ENCODE assay signal across 8 cellular contexts in the genomic region with DNA sequence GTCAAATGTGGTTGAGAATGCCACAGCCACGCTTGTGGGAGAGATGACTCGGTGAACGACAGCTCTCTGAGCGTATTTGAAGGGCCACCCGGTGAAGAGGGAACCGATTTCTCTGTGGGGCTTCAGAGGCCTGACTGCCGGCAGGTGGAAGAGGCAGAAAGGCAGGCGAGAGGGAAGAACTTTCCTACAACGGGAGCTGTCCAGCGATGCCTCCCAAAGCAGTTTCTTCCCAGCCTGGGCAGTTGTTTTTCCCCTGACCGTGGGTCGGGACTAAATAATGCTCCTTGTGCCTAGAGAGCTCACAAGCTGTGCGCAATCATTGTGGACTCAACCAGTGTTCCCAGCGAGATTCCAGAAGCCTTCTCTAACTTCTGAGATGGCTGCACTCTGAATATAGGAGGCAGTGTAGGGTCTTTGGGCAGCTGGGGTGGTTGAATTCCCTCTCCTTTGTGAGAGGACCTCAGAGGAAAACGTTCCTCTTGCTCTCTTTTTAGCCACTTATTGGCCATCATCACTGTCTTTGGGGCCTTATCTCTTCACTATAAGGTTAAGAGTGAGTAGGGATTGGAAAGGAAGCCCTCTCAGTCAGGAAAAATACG. TPM values are rescaled to one million over a fixed set of nuclear protein-coding genes. Genes with fewer than 3 reads are reported as not detected.
DNase-seq lines count a peak whose midpoint lies in the region; ATAC-seq and TF ChIP-seq lines count a peak whose summit lies in the region.

No MANE protein-coding gene starts in this region.

- POLR2A ChIA-PET in activated CD8-positive, alpha-beta T cell treated with anti-CD3 and anti-CD28 coated beads, Interleukin-2, amount 10 ng/mL, durations not matched to agents 7 days and 5 days (lab: Charles Lee) = interaction anchor here (0.7 kb wide), 1 partner anchor 56 kb away, joined by 3 read pairs; no protein-coding TSS in a partner anchor

- ATAC-seq in stimulated activated naive CD8-positive, alpha-beta T cell treated with anti-CD3 and anti-CD28 coated beads, Interleukin-15, Interleukin-2, amounts not matched to agents 100 U/mL and 50 U/mL, for 24 hours = no peak
- no peak for ATAC-seq in activated CD8-positive, alpha-beta T cell treated with anti-CD3 and anti-CD28 coated beads, Interleukin-2, amount 10 ng/mL, durations not matched to agents 7 days and 5 days
- no peak for ATAC-seq in GM18498 (IDR thresholded peaks at IDR 0.05; ENCODE audit: unreplicated experiment)
- ATAC-seq in HG02852 (IDR thresholded peaks at IDR 0.05; ENCODE audit: unreplicated experiment) = no peak

- peaks cover 10 to 11% of the 10 kb centered on the region in 2 experiments for H3K4me1 ChIP-seq in neutrophil (ENCODE audit: control insufficient read depth in 1 of 2, insufficient read depth in 1 of 2, low read depth in 1 of 2, low read length in 1 of 2)

- H3K27me3 Mint-ChIP-seq in stimulated activated naive CD8-positive, alpha-beta T cell treated with anti-CD3 and anti-CD28 coated beads, Interleukin-15, Interleukin-2, amounts not matched to agents 100 ng/mL and 50 ng/mL, for 24 hours = peaks cover 6% of the 10 kb centered on the region
- H3K27me3 Mint-ChIP-seq in activated CD8-positive, alpha-beta T cell treated with anti-CD3 and anti-CD28 coated beads, Interleukin-2, amount 10 ng/mL, durations not matched to agents 7 days and 5 days (ENCODE audit: low read depth) = peaks cover 11% of the 10 kb centered on the region
- H3K27me3 Mint-ChIP-seq in glutamatergic neuron (ENCODE audit: unreplicated experiment) = no peaks in the 10 kb centered on the region

- no peaks in the 10 kb centered on the region for H3K9me3 ChIP-seq in neutrophil

- H3K27ac ChIP-seq in neutrophil = peak overlapping the region; percentile 75

- peak overlapping the region; percentile 91 for H3K27ac Mint-ChIP-seq in stimulated activated naive CD8-positive, alpha-beta T cell treated with anti-CD3 and anti-CD28 coated beads, Interleukin-15, Interleukin-2, amounts not matched to agents 100 ng/mL and 50 ng/mL, for 24 hours
- H3K27ac Mint-ChIP-seq in activated CD8-positive, alpha-beta T cell treated with anti-CD3 and anti-CD28 coated beads, Interleukin-2, amount 10 ng/mL, durations not matched to agents 7 days and 5 days = peak overlapping the region; percentile 98
- peak overlapping the region; percentile 59 for H3K27ac Mint-ChIP-seq in glutamatergic neuron (ENCODE audit: unreplicated experiment)

- peak overlapping the region; percentile 74 to 79 for H3K4me3 ChIP-seq in neutrophil (ENCODE audit: low read depth in 1 of 2, low read length in 1 of 2)

- H3K27me3 ChIP-seq in neutrophil = peaks cover 39% of the 10 kb centered on the region

- no peak for TF ChIP-seq CTCF in glutamatergic neuron (IDR thresholded peaks at IDR 0.05; ENCODE audit: partially characterized antibody, unreplicated experiment)
- TF ChIP-seq CTCF in neutrophil (IDR thresholded peaks at IDR 0.05) = no peak

- H3K36me3 Mint-ChIP-seq in stimulated activated naive CD8-positive, alpha-beta T cell treated with anti-CD3 and anti-CD28 coated beads, Interleukin-15, Interleukin-2, amounts not matched to agents 100 ng/mL and 50 ng/mL, for 24 hours (ENCODE audit: low read depth) = peaks cover 3% of the 10 kb centered on the region
- no peaks in the 10 kb centered on the region for H3K36me3 Mint-ChIP-seq in activated CD8-positive, alpha-beta T cell treated with anti-CD3 and anti-CD28 coated beads, Interleukin-2, amount 10 ng/mL, durations not matched to agents 7 days and 5 days (ENCODE audit: low read depth)
- H3K36me3 Mint-ChIP-seq in glutamatergic neuron (ENCODE audit: unreplicated experiment) = no peaks in the 10 kb centered on the region

- H3K9me3 Mint-ChIP-seq in stimulated activated naive CD8-positive, alpha-beta T cell treated with anti-CD3 and anti-CD28 coated beads, Interleukin-15, Interleukin-2, amounts not matched to agents 100 ng/mL and 50 ng/mL, for 24 hours = no peaks in the 10 kb centered on the region
- no peaks in the 10 kb centered on the region for H3K9me3 Mint-ChIP-seq in activated CD8-positive, alpha-beta T cell treated with anti-CD3 and anti-CD28 coated beads, Interleukin-2, amount 10 ng/mL, durations not matched to agents 7 days and 5 days (ENCODE audit: insufficient read depth)
- no peaks in the 10 kb centered on the region for H3K9me3 Mint-ChIP-seq in glutamatergic neuron (ENCODE audit: unreplicated experiment)

- H3K4me3 Mint-ChIP-seq in stimulated activated naive CD8-positive, alpha-beta T cell treated with anti-CD3 and anti-CD28 coated beads, Interleukin-15, Interleukin-2, amounts not matched to agents 100 ng/mL and 50 ng/mL, for 24 hours = peak overlapping the region; percentile 94
- H3K4me3 Mint-ChIP-seq in activated CD8-positive, alpha-beta T cell treated with anti-CD3 and anti-CD28 coated beads, Interleukin-2, amount 10 ng/mL, durations not matched to agents 7 days and 5 days = peak overlapping the region; percentile 90
- peak overlapping the region; percentile 94 for H3K4me3 Mint-ChIP-seq in glutamatergic neuron (ENCODE audit: unreplicated experiment)

- no peak for DNase-seq in stimulated activated naive CD8-positive, alpha-beta T cell treated with anti-CD3 and anti-CD28 coated beads, Interleukin-15, Interleukin-2, amounts not matched to agents 100 U/mL and 50 U/mL, for 24 hours
- DNase-seq in HuH-7 (ENCODE audit: low spot score) (peak; percentile 13), glutamatergic neuron (no peak)
- DNase-seq in activated CD8-positive, alpha-beta T cell treated with anti-CD3 and anti-CD28 coated beads, Interleukin-2, amount 10 ng/mL, durations not matched to agents 7 days and 5 days = peak; percentile 33

- no peaks in the 10 kb centered on the region for H3K36me3 ChIP-seq in neutrophil

- H3K4me1 Mint-ChIP-seq in stimulated activated naive CD8-positive, alpha-beta T cell treated with anti-CD3 and anti-CD28 coated beads, Interleukin-15, Interleukin-2, amounts not matched to agents 100 ng/mL and 50 ng/mL, for 24 hours (ENCODE audit: low read depth) = peaks cover 52% of the 10 kb centered on the region
- peaks cover 44% of the 10 kb centered on the region for H3K4me1 Mint-ChIP-seq in activated CD8-positive, alpha-beta T cell treated with anti-CD3 and anti-CD28 coated beads, Interleukin-2, amount 10 ng/mL, durations not matched to agents 7 days and 5 days (ENCODE audit: low read depth)
- peaks cover 17% of the 10 kb centered on the region for H3K4me1 Mint-ChIP-seq in glutamatergic neuron (ENCODE audit: low read depth, unreplicated experiment)

- CTCF ChIA-PET in activated CD8-positive, alpha-beta T cell treated with anti-CD3 and anti-CD28 coated beads, Interleukin-2, amount 10 ng/mL, durations not matched to agents 7 days and 5 days (lab: Charles Lee) = interaction anchor here (1.3 to 1.5 kb wide), 3 partner anchors 9 to 55 kb away, joined by 3 to 4 read pairs (median 4); no protein-coding TSS in a partner anchor

RNA-seq across cellular contexts. Expression of a gene that starts 0.7 kb away (rescaled TPM):
- 10 to 100 TPM; 49.0 to 52.5 TPM for total RNA-seq in activated CD8-positive, alpha-beta T cell treated with anti-CD3 and anti-CD28 coated beads, Interleukin-2, amount 10 ng/mL, durations not matched to agents 7 days and 5 days
- total RNA-seq in glutamatergic neuron (ENCODE audit: unreplicated experiment) = 77.7 TPM

Comparison
In these comparisons a context has a peak if more than half of its experiments do, and no peak if none do; other contexts are left out.
1. DNase-seq: peak in HuH-7 (single experiment) and activated CD8-positive, alpha-beta T cell treated with anti-CD3 and anti-CD28 coated beads, Interleukin-2, amount 10 ng/mL, durations not matched to agents 7 days and 5 days (single experiment); none in stimulated activated naive CD8-positive, alpha-beta T cell treated with anti-CD3 and anti-CD28 coated beads, Interleukin-15, Interleukin-2, amounts not matched to agents 100 U/mL and 50 U/mL, for 24 hours (single experiment) and glutamatergic neuron (single experiment).
2. Peak in every context shown above with its lines, with median percentiles within 50 percentile points of each other: H3K27ac Mint-ChIP-seq and H3K4me3 Mint-ChIP-seq.